9 cellular contexts compared by ENCODE assay signal in genomic region chr7:48085433-48085791, GRCh38. TPM values are rescaled to one million over a fixed set of nuclear protein-coding genes. Genes with fewer than 3 reads are reported as not detected.
DNase-seq lines count a peak whose midpoint lies in the region; ATAC-seq and TF ChIP-seq lines count a peak whose summit lies in the region.
"Had no signal": no experiment of that assay in that cellular context is flagged by ENCODE, and none has a peak within 500 bp of the region (broad histone marks: within the 10 kb centered on the region; RNA-seq: fewer than 3 reads in every experiment).

No MANE protein-coding gene starts in this region.

- H3K79me2 ChIP-seq in OCI-LY7 (ENCODE audit: insufficient read depth, low read depth, low read length) = no peaks in the 10 kb centered on the region

- no peaks in the 10 kb centered on the region for H3K9me2 ChIP-seq in OCI-LY7 (ENCODE audit: insufficient read depth, low read length)

- CTCF ChIA-PET in OCI-LY7 (lab: Charles Lee; ENCODE audit: unreplicated experiment) = no interaction called here

- H3K9me3 Mint-ChIP-seq in activated T-cell treated with anti-CD3 and anti-CD28 coated beads, Interleukin-2, amount 50 U/mL, for 72 hours = no peaks in the 10 kb centered on the region

- no peak overlapping the region for H3K4me3 ChIP-seq in OCI-LY7 (ENCODE audit: low read depth, low read length, poor library complexity, severe bottlenecking)
- H3K4me3 ChIP-seq in suprapubic skin = no peak overlapping the region

- TF ChIP-seq EP300 in suprapubic skin (IDR thresholded peaks at IDR 0.05) = no peak

- H3K27ac Mint-ChIP-seq in activated T-cell treated with anti-CD3 and anti-CD28 coated beads, Interleukin-2, amount 50 U/mL, for 72 hours = peak overlapping the region; percentile 91

- peaks cover 1 to 2% of the 10 kb centered on the region in 2 donors for H3K36me3 Mint-ChIP-seq in activated T-cell treated with anti-CD3 and anti-CD28 coated beads, Interleukin-2, amount 50 U/mL, for 72 hours (ENCODE audit: insufficient read depth in 2 of 2)

- no peaks in the 10 kb centered on the region for H3K9me3 ChIP-seq in OCI-LY7 (ENCODE audit: low read length)
- H3K9me3 ChIP-seq in suprapubic skin = no peaks in the 10 kb centered on the region

- no peaks in the 10 kb centered on the region for H3K27me3 ChIP-seq in suprapubic skin

- H3K4me2 ChIP-seq in OCI-LY7 (ENCODE audit: low read length) = peak overlapping the region; percentile 1; the same call in 1 of the 2 replicates

- no peak for TF ChIP-seq POLR2A in suprapubic skin (IDR thresholded peaks at IDR 0.05)

- 100% methylated on average over 1 of the region's 1 CpG for WGBS in suprapubic skin

- DNase-seq in activated T-cell treated with anti-CD3 and anti-CD28 coated beads, Interleukin-2, amount 50 U/mL, for 72 hours = no peak
- no peak for DNase-seq in activated T-cell treated with anti-CD3 and anti-CD28 coated beads, Interleukin-2, amount 50 U/mL, for 48 hours
- no peak for DNase-seq in OCI-LY7 (ENCODE audit: low spot score)
- DNase-seq in epithelial cell of prostate (ENCODE audit: low read depth, low spot score) = no peak
- DNase-seq in suprapubic skin (ENCODE audit: low spot score in 2 of 2) = no peak
- DNase-seq in DMS153 (lab: John Stamatoyannopoulos, UW) = no peak
- no peak for DNase-seq in NCI-H1436 (lab: John Stamatoyannopoulos, UW)

- TF ChIP-seq CTCF in OCI-LY7 (conservative IDR thresholded peaks at IDR 0.05; ENCODE audit: low read length) (no peak), suprapubic skin (IDR thresholded peaks at IDR 0.05) (no peak)

- intact Hi-C loops in OCI-LY7 (cut with micrococcal nuclease; ENCODE audit: unreplicated experiment) = no loop called here

- POLR2A ChIA-PET in OCI-LY7 (lab: Charles Lee) = interaction anchor here (1.3 kb wide), 1 partner anchor 11 kb away, joined by 3 read pairs; no protein-coding TSS in a partner anchor

- H3K4me1 ChIP-seq in OCI-LY7 (ENCODE audit: insufficient read depth, low read length, poor library complexity, severe bottlenecking) (peaks cover 31% of the 10 kb centered on the region), suprapubic skin (peaks cover 40% of the 10 kb centered on the region)

- H3K36me3 ChIP-seq in OCI-LY7 (ENCODE audit: insufficient read depth, low read length) (no peaks in the 10 kb centered on the region), suprapubic skin (no peaks in the 10 kb centered on the region)

- H3K4me1 Mint-ChIP-seq in activated T-cell treated with anti-CD3 and anti-CD28 coated beads, Interleukin-2, amount 50 U/mL, for 72 hours (ENCODE audit: low read depth) = peaks cover 69% of the 10 kb centered on the region

- peak overlapping the region; percentile 50 to 98 for H3K4me3 Mint-ChIP-seq in activated T-cell treated with anti-CD3 and anti-CD28 coated beads, Interleukin-2, amount 50 U/mL, for 72 hours

- H4K20me1 ChIP-seq in OCI-LY7 (ENCODE audit: insufficient read depth, low read length) = no peaks in the 10 kb centered on the region

- H3K27ac ChIP-seq in OCI-LY7 (ENCODE audit: low read depth, low read length, poor library complexity, severe bottlenecking) = no peak overlapping the region
- peak overlapping the region; percentile 100 for H3K27ac ChIP-seq in epithelial cell of prostate
- H3K27ac ChIP-seq in suprapubic skin = peak overlapping the region; percentile 61
- H3K27ac ChIP-seq: C4-2B had no signal

- BruUV-seq in OCI-LY7 (replicated peaks; lab: Mats Ljungman, UMichigan) = no TSS peak

- no peak for ATAC-seq in activated T-cell treated with anti-CD3 and anti-CD28 coated beads, Interleukin-2, amount 50 U/mL, for 72 hours (replicated peaks in 1 of 2)
- no peak for ATAC-seq in GM19467 (IDR thresholded peaks at IDR 0.05; ENCODE audit: unreplicated experiment)

- H2AFZ ChIP-seq in OCI-LY7 (ENCODE audit: low read length) = peak overlapping the region; percentile 51; the same call in 1 of the 2 replicates

- no peaks in the 10 kb centered on the region for H3K27me3 Mint-ChIP-seq in activated T-cell treated with anti-CD3 and anti-CD28 coated beads, Interleukin-2, amount 50 U/mL, for 72 hours (ENCODE audit: low read depth)

RNA-seq across cellular contexts. Expression of gene UPP1, which starts 3.7 kb away (rescaled TPM):
- 100 to 1,000 TPM in 1 of 2 donors, 10 to 100 TPM in 1; 92.2 to 122 TPM for total RNA-seq in activated T-cell treated with anti-CD3 and anti-CD28 coated beads, Interleukin-2, amount 50 U/mL, for 72 hours
- 7.0 and 9.1 TPM in 2 replicates for total RNA-seq in OCI-LY7 (2014; rRNA removed; shearing (Covaris generic))
- total RNA-seq in OCI-LY7 (2022) = 1.8 and 2.1 TPM in 2 replicates
- 10 to 100 TPM in 1 of 4 donors, 1 to 10 TPM in 3; 2.2 to 11.9 (median 4.2) TPM for total RNA-seq in suprapubic skin

RNA-seq across cellular contexts. Expression of gene C7orf57, which starts 50.1 kb away (rescaled TPM):
- under 1 TPM; 0.12 to 0.56 TPM for total RNA-seq in activated T-cell treated with anti-CD3 and anti-CD28 coated beads, Interleukin-2, amount 50 U/mL, for 72 hours
- total RNA-seq in OCI-LY7 (2014; rRNA removed; shearing (Covaris generic)) = 0.25 and 0.59 TPM in 2 replicates
- total RNA-seq in OCI-LY7 (2022) (0.18 and 0.29 TPM in 2 replicates), suprapubic skin (not detected)

RNA-seq across cellular contexts. Expression of gene SUN3, which starts 56.5 kb away (rescaled TPM):
- total RNA-seq in activated T-cell treated with anti-CD3 and anti-CD28 coated beads, Interleukin-2, amount 50 U/mL, for 72 hours = under 1 TPM in 1 of 2 donors, not detected in 1; 0.99 TPM
- not detected in 2 replicates for total RNA-seq in OCI-LY7 (2014; rRNA removed; shearing (Covaris generic))
- 2.7 and 2.9 TPM in 2 replicates for total RNA-seq in OCI-LY7 (2022)
- not detected for total RNA-seq in suprapubic skin

Comparison
In these comparisons a context has a peak if more than half of its experiments do, and no peak if none do; other contexts are left out.
1. RNA of gene UPP1, which starts 3.7 kb away (total RNA-seq): 92.2 to 122 TPM in activated T-cell treated with anti-CD3 and anti-CD28 coated beads, Interleukin-2, amount 50 U/mL, for 72 hours; 1.8 to 9.1 TPM in OCI-LY7 and 2.2 to 11.9 TPM in suprapubic skin; every median in the first group is over 4 times any median in the second.